Comparison of ENCODE assay signal across 27 cellular contexts in the genomic region with DNA sequence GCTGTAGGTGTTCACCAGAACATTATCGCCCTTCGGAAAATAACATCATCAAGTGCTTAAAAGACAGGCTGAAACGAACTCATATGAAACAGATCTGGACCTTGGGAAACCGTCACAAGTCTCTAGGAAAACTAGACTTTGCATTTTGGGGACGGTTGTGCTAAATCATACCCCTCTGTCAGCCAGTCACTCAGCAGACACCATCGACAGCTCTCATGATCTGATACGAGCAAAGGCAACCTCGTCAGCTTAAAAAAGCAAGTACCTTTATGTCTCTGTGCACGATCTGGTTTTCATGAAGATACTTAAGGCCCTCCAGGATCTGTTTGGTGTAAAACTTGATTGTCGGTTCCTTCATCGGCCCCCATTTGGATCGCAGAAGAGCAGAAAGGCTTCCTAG.
"Had no signal": no experiment of that assay in that cellular context is flagged by ENCODE, and none has a peak within 500 bp of the region (broad histone marks: within the 10 kb centered on the region; RNA-seq: fewer than 3 reads in every experiment).

No MANE protein-coding gene starts in this region.

- ATAC-seq: effector memory CD8-positive, alpha-beta T cell; esophagus mucosa; foreskin keratinocyte; gastrocnemius medialis; gastroesophageal sphincter; heart left ventricle; heart right ventricle had no signal

- H2AFZ ChIP-seq: hepatocyte had no signal

- H3K79me2 ChIP-seq: hepatocyte had no signal

- FAIRE-seq: colon, endometrium, frontal cortex had no signal

- H3K4me1 ChIP-seq: colonic mucosa, esophagus muscularis mucosa, esophagus squamous epithelium, foreskin keratinocyte, gastrocnemius medialis, gastroesophageal sphincter, heart left ventricle, heart right ventricle had no signal

- H3K27ac ChIP-seq: colonic mucosa, coronary artery, dorsolateral prefrontal cortex, epithelial cell of prostate, esophagus muscularis mucosa, esophagus squamous epithelium, foreskin keratinocyte, gastrocnemius medialis, gastroesophageal sphincter, heart left ventricle, heart right ventricle, hepatocyte had no signal

- H3K4me3 ChIP-seq: colonic mucosa, coronary artery, dorsolateral prefrontal cortex, esophagus muscularis mucosa, esophagus squamous epithelium, gastrocnemius medialis, gastroesophageal sphincter, heart left ventricle, heart right ventricle, hepatocyte had no signal

- H3K4me2 ChIP-seq: hepatocyte had no signal

- H3K9me3 ChIP-seq: colonic mucosa, esophagus muscularis mucosa, esophagus squamous epithelium, gastrocnemius medialis, gastroesophageal sphincter, heart left ventricle, heart right ventricle had no signal

- H3K27me3 ChIP-seq: colonic mucosa, esophagus squamous epithelium, foreskin keratinocyte, gastrocnemius medialis, gastroesophageal sphincter, heart left ventricle, hepatocyte had no signal

- H3K36me3 ChIP-seq: colonic mucosa, esophagus muscularis mucosa, esophagus squamous epithelium, gastrocnemius medialis, gastroesophageal sphincter, heart left ventricle, heart right ventricle had no signal

- DNase-seq: colonic mucosa; cortex of kidney; dermis blood vessel endothelial cell; dorsolateral prefrontal cortex; effector CD4-positive, alpha-beta T cell; effector CD8-positive, alpha-beta T cell; effector memory CD4-positive, alpha-beta T cell; effector memory CD8-positive, alpha-beta T cell; endodermal cell; esophagus squamous epithelium; foreskin fibroblast; foreskin keratinocyte; foreskin melanocyte; gastrocnemius medialis; glutamatergic neuron; head of caudate nucleus; heart left ventricle; heart right ventricle had no signal
